In the genomic region with DNA sequence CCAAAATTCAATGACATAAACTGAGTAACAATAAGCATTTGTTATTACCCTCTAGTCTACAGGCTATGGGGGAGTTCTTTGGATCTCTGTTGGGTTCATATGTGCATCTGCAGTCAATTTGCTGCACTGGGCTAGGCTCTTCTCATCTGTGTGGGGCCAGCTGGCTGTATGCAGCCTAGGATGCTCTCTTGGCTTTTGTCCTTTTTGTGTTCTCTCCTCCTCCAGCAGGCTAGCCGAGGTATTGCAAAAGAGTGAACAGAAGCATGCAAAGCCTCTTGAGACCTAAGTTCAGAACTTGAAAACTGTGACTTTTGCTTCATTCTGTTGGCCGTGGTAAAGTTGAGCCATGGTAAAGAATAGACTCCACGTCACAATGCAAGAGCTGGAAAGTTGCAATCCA, we compare ENCODE assay signal across 8 cellular contexts.
DNase-seq lines count a peak whose midpoint lies in the region; ATAC-seq and TF ChIP-seq lines count a peak whose summit lies in the region.

No MANE protein-coding gene starts in this region.

- no peaks in the 10 kb centered on the region for H3K27me3 Mint-ChIP-seq in T-helper 17 cell

- H3K27ac ChIP-seq in osteoblast (ENCODE audit: low read depth, low read length) = no peak overlapping the region

- H3K27ac Mint-ChIP-seq in T-helper 17 cell = no peak overlapping the region

- no peak for DNase-seq in AG09309 (ENCODE audit: low read depth)
- peak; percentile 13 for DNase-seq in GM06990 (ENCODE audit: extremely low read depth, insufficient read length)
- peak; percentile 24 for DNase-seq in NCI-H460 (ENCODE audit: extremely low read depth, low read depth)
- peak; percentile 80 for DNase-seq in choroid plexus epithelial cell (ENCODE audit: low read depth)
- DNase-seq in osteoblast (ENCODE audit: insufficient read length, low spot score, missing footprints) = peak; percentile 60
- DNase-seq in mucosa of gallbladder (ENCODE audit: low spot score) = no peak
- DNase-seq in T-helper 17 cell = no peak
- no peak for DNase-seq in putamen (ENCODE audit: low spot score)

- no peaks in the 10 kb centered on the region for H4K20me1 ChIP-seq in osteoblast (ENCODE audit: insufficient read depth, low read length)

- H3K4me3 Mint-ChIP-seq in T-helper 17 cell = no peak overlapping the region

- H3K4me3 ChIP-seq in AG09309 (ENCODE audit: control insufficient read depth, low read depth, low read length) = no peak overlapping the region
- no peak overlapping the region for H3K4me3 ChIP-seq in GM06990 (replicated peaks; ENCODE audit: low read depth, low read length)
- H3K4me3 ChIP-seq in choroid plexus epithelial cell (ENCODE audit: low read depth, low read length) = no peak overlapping the region
- no peak overlapping the region for H3K4me3 ChIP-seq in osteoblast (ENCODE audit: insufficient read depth, low read length)

- H3K9me3 ChIP-seq in osteoblast (ENCODE audit: low read depth, low read length) (no peaks in the 10 kb centered on the region), T-helper 17 cell (ENCODE audit: control insufficient read depth, low read length, poor library complexity, severe bottlenecking) (no peaks in the 10 kb centered on the region)

- no peak for ATAC-seq in T-helper 17 cell

- no peaks in the 10 kb centered on the region for H3K4me1 ChIP-seq in osteoblast (ENCODE audit: insufficient read depth, low read length)

- H3K4me1 Mint-ChIP-seq in T-helper 17 cell = no peaks in the 10 kb centered on the region

- H3K4me2 ChIP-seq in osteoblast (ENCODE audit: insufficient read depth, low read length) = no peak overlapping the region

- no peak overlapping the region for H2AFZ ChIP-seq in osteoblast (ENCODE audit: low read length)

- H3K36me3 ChIP-seq in GM06990 (ENCODE audit: control insufficient read depth, insufficient read depth, low read length) (no peaks in the 10 kb centered on the region), osteoblast (ENCODE audit: insufficient read depth, low read length) (no peaks in the 10 kb centered on the region)

- TF ChIP-seq CTCF in AG09309 (IDR thresholded peaks at IDR 0.05; ENCODE audit: control insufficient read depth, insufficient read depth, low read depth, low read length, missing control alignments) (peak; percentile 59), GM06990 (IDR thresholded peaks at IDR 0.05; ENCODE audit: insufficient read depth, low read length, poor library complexity, severe bottlenecking) (peak; percentile 58), choroid plexus epithelial cell (conservative IDR thresholded peaks at IDR 0.05; ENCODE audit: low read depth, low read length) (peak; percentile 85), osteoblast (IDR thresholded peaks at IDR 0.05; ENCODE audit: extremely low read depth, low read depth, low read length) (peak; percentile 59)

- H3K27me3 ChIP-seq in GM06990 (replicated peaks; ENCODE audit: control insufficient read depth, insufficient read depth, low read length) (no peaks in the 10 kb centered on the region), osteoblast (ENCODE audit: insufficient read depth, low read length) (no peaks in the 10 kb centered on the region)

- H3K79me2 ChIP-seq in osteoblast (ENCODE audit: insufficient read depth, low read length) = no peaks in the 10 kb centered on the region

- H3K36me3 Mint-ChIP-seq in T-helper 17 cell (ENCODE audit: low read depth) = peaks cover under 1% of the 10 kb centered on the region

Comparison
In these comparisons a context has a peak if more than half of its experiments do, and no peak if none do; other contexts are left out.
1. DNase-seq: peak in GM06990 (single experiment), NCI-H460 (single experiment), choroid plexus epithelial cell (single experiment) and osteoblast (single experiment); none in AG09309 (single experiment), mucosa of gallbladder (single experiment), T-helper 17 cell (0 of 3) and putamen (single experiment).
2. Peak in every context shown above with its lines, with median percentiles within 50 percentile points of each other: CTCF ChIP-seq.